ENCODE assay signal across 8 cellular contexts in the genomic region with DNA sequence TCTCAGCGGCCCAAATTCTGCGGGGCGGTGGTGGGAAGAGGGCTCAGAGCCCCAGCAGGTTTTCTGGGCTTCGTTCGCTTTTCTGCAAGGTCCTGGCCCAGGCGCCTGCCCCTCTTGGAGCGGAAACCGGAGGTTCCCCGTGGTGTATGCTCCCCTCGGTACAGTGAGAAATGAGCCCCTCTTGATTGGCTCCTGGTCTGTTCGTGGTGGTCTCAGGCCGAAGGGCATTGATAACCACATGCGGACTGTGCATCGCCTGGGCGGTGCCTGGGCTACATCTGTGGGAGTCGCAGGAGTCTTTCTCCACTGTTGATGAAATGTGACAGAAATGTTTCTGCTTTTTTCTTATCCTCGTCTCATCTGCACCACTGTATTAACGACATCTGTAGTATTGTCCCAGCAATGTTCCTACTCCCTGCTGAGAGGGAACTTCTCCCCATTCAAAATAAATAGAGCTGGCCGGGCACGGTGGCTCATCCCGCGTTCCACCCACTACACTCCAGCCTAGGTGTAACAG. TPM values are rescaled to one million over a fixed set of nuclear protein-coding genes. Genes with fewer than 3 reads are reported as not detected.
DNase-seq lines count a peak whose midpoint lies in the region; ATAC-seq and TF ChIP-seq lines count a peak whose summit lies in the region.

No MANE protein-coding gene starts in this region.

- CTCF ChIA-PET in HEK293T (lab: Yijun Ruan, JAX): interaction anchor here (1.2 to 1.6 kb wide), 3 partner anchors 20 to 41 kb away, joined by 6 to 8 read pairs (median 6); no protein-coding TSS in a partner anchor

- peak overlapping the region; percentile 100 for H3K27ac ChIP-seq in VCaP
- peak overlapping the region; percentile 96 to 99 for H3K27ac ChIP-seq in right atrium auricular region

- no peaks in the 10 kb centered on the region for H3K27me3 ChIP-seq in right atrium auricular region

- intact Hi-C loops in left cardiac atrium (cut with DNase I): no loop called here
- intact Hi-C loops in Right ventricle myocardium superior (cut with DNase I): no loop called here

- no peaks in the 10 kb centered on the region for H3K9me3 ChIP-seq in right atrium auricular region

- DNase-seq in left cardiac atrium: peak; percentile 34
- no peak for DNase-seq in Right ventricle myocardium superior
- DNase-seq in right atrium auricular region (ENCODE audit: low spot score): no peak
- peak; percentile 60 for DNase-seq in stimulated activated CD8-positive, alpha-beta memory T cell treated with anti-CD3 and anti-CD28 coated beads, Interleukin-4, amount 100 ng/mL, for 48 hours
- DNase-seq in HPDE6-E6E7 (ENCODE audit: extremely low spot score): no peak
- DNase-seq in HEK293T (ENCODE audit: extremely low spot score): no peak

- POLR2A ChIA-PET in HEK293T (lab: Yijun Ruan, JAX): interaction anchor here (1.0 to 2.4 kb wide), 15 partner anchors 8 to 153 kb away, joined by 3 to 27 read pairs (median 4); a partner anchor contains a TSS

- H3K36me3 ChIP-seq in right atrium auricular region: peaks cover 19% of the 10 kb centered on the region

- TF ChIP-seq CTCF in VCaP (conservative IDR thresholded peaks at IDR 0.05) (no peak), right atrium auricular region (IDR thresholded peaks at IDR 0.05) (no peak)

- ATAC-seq in left cardiac atrium (peak in 1 of 2 donors; percentile 0), Right ventricle myocardium superior (ENCODE audit: poor library complexity) (no peak), HG02642 (IDR thresholded peaks at IDR 0.05; ENCODE audit: poor library complexity, unreplicated experiment) (no peak)

- H3K4me1 ChIP-seq in right atrium auricular region: peaks cover 0 to 35% of the 10 kb centered on the region in 2 donors

- peak overlapping the region; percentile 62 to 79 for H3K4me3 ChIP-seq in right atrium auricular region

TF ChIP-seq in HEK293T, 16 proteins besides CTCF, POLR2A, EP300 and RAD21:
- TF ChIP-seq FOXM1 (IDR thresholded peaks at IDR 0.05; ENCODE audit: borderline replicate concordance): no peak
- TF ChIP-seq SP1 (IDR thresholded peaks at IDR 0.05): no peak
- TF ChIP-seq NFRKB (IDR thresholded peaks at IDR 0.05): no peak
- TF ChIP-seq L3MBTL2 (conservative IDR thresholded peaks at IDR 0.05): no peak
- TF ChIP-seq, protein P1, sequence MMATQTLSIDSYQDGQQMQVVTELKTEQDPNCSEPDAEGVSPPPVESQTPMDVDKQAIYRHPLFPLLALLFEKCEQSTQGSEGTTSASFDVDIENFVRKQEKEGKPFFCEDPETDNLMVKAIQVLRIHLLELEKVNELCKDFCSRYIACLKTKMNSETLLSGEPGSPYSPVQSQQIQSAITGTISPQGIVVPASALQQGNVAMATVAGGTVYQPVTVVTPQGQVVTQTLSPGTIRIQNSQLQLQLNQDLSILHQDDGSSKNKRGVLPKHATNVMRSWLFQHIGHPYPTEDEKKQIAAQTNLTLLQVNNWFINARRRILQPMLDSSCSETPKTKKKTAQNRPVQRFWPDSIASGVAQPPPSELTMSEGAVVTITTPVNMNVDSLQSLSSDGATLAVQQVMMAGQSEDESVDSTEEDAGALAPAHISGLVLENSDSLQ (IDR thresholded peaks at IDR 0.05): no peak
- no peak for TF ChIP-seq FOXA1 (IDR thresholded peaks at IDR 0.05)
- TF ChIP-seq ARNT (IDR thresholded peaks at IDR 0.05): no peak
- TF ChIP-seq HDGF (IDR thresholded peaks at IDR 0.05; ENCODE audit: borderline replicate concordance): no peak
- TF ChIP-seq BHLHE40 (IDR thresholded peaks at IDR 0.05; ENCODE audit: borderline replicate concordance): no peak
- TF ChIP-seq SUZ12 (IDR thresholded peaks at IDR 0.05): no peak
- no peak for TF ChIP-seq FOXK2 (IDR thresholded peaks at IDR 0.05)
- no peak for TF ChIP-seq ELF4 (IDR thresholded peaks at IDR 0.05)
- no peak for TF ChIP-seq TARDBP (IDR thresholded peaks at IDR 0.05)

RNA-seq across cellular contexts. Expression of a gene that starts 0.7 kb away (rescaled TPM):
- 10 to 100 TPM; 21.9 to 28.8 TPM for total RNA-seq in left cardiac atrium
- total RNA-seq in Right ventricle myocardium superior: 20.3 TPM
- 10 to 100 TPM; 20.9 to 26.8 TPM for total RNA-seq in right atrium auricular region

RNA-seq across cellular contexts. Expression of a gene that starts 10.2 kb away (rescaled TPM):
- total RNA-seq in left cardiac atrium (10 to 100 TPM; 13.5 to 14.0 TPM), Right ventricle myocardium superior (11.3 TPM), right atrium auricular region (1 to 10 TPM; 4.3 to 6.3 TPM)

RNA-seq across cellular contexts. Expression of a gene that starts 17.1 kb away (rescaled TPM):
- total RNA-seq in left cardiac atrium: under 1 TPM; 0.39 to 0.44 TPM
- 0.22 TPM for total RNA-seq in Right ventricle myocardium superior
- total RNA-seq in right atrium auricular region: under 1 TPM; 0.12 to 0.63 TPM

RNA-seq across cellular contexts. Expression of a gene that starts 27.1 kb away (rescaled TPM):
- total RNA-seq in left cardiac atrium: 100 to 1,000 TPM; 176 to 198 TPM
- total RNA-seq in Right ventricle myocardium superior: 153 TPM
- 100 to 1,000 TPM; 165 to 188 TPM for total RNA-seq in right atrium auricular region

RNA-seq across cellular contexts. Expression of a gene that starts 33.6 kb away (rescaled TPM):
- total RNA-seq in left cardiac atrium (1 to 10 TPM in 1 of 2 donors, under 1 TPM in 1; 0.60 to 2.2 TPM), Right ventricle myocardium superior (1.9 TPM), right atrium auricular region (under 1 TPM; 0.41 to 0.67 TPM)

Comparison
In these comparisons a context has a peak if more than half of its experiments do, and no peak if none do; other contexts are left out.
1. DNase-seq: peak in left cardiac atrium (single experiment) and stimulated activated CD8-positive, alpha-beta memory T cell treated with anti-CD3 and anti-CD28 coated beads, Interleukin-4, amount 100 ng/mL, for 48 hours (single experiment); none in Right ventricle myocardium superior (single experiment), right atrium auricular region (single experiment), HPDE6-E6E7 (single experiment) and HEK293T (single experiment).